ENCODE assay signal across 18 cellular contexts in the genomic region with DNA sequence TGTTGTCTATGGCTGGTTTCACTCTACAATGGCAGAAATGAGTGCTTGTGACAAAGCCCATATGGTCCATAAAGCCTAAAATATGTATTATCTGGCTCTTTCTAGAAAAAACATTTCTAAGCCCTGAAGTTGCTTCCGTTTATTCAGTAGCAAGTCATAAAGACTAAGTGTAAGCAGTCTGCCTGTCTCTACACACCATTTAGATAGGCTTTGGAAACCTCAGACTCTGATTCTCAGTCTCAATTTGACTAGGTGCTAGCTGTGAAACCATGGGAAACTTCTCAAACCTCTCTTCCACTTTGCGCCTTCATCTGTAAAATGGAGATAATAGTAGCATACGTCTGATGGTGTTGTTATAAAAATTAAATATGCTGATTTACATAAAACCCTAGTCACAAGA.
DNase-seq lines count a peak whose midpoint lies in the region; ATAC-seq and TF ChIP-seq lines count a peak whose summit lies in the region.
"Had no signal": no experiment of that assay in that cellular context is flagged by ENCODE, and none has a peak within 500 bp of the region (broad histone marks: within the 10 kb centered on the region; RNA-seq: fewer than 3 reads in every experiment).

No MANE protein-coding gene starts in this region.

- no peak for TF ChIP-seq EP300 in gastroesophageal sphincter (IDR thresholded peaks at IDR 0.05)

- in situ Hi-C loops in GM13977 (cut with MboI; ENCODE audit: low pct_unique_long_range_greater_than_20kb, low sequenced_read_pairs, unreplicated experiment): no loop called here

- H3K27me3 ChIP-seq in effector memory CD4-positive, alpha-beta T cell (replicated peaks; ENCODE audit: control insufficient read depth, insufficient read depth, low read length, poor library complexity, severe bottlenecking): no peaks in the 10 kb centered on the region
- H3K27me3 ChIP-seq in gastroesophageal sphincter: no peaks in the 10 kb centered on the region
- H3K27me3 ChIP-seq: BLaER1 treated with 17β-estradiol and CSF1 and Interleukin-3, amounts not matched to agents 10 nM and 100 nM had no signal

- H3K36me3 ChIP-seq in effector memory CD4-positive, alpha-beta T cell (ENCODE audit: control insufficient read depth, insufficient read depth, low read length): no peaks in the 10 kb centered on the region
- no peaks in the 10 kb centered on the region for H3K36me3 ChIP-seq in gastroesophageal sphincter
- H3K36me3 ChIP-seq: BLaER1 treated with 17β-estradiol and CSF1 and Interleukin-3, amounts not matched to agents 10 nM and 100 nM had no signal

- DNase-seq in GM13977 (ENCODE audit: low spot score) (peak; percentile 1), left kidney (ENCODE audit: low read depth, low spot score) (peak; percentile 7), NAMALWA (ENCODE audit: low spot score) (no peak)
- DNase-seq in effector memory CD4-positive, alpha-beta T cell: no peak
- DNase-seq: 8988T; AML-193; Caco-2; Calu3; CD4-positive, alpha-beta T cell; CD8-positive, alpha-beta T cell; DMS79 treated with DMSO at 0.1 percent for 48 hours; GF-D8 had no signal

- no peaks in the 10 kb centered on the region for H3K9me3 ChIP-seq in effector memory CD4-positive, alpha-beta T cell (ENCODE audit: control insufficient read depth, low read length)
- H3K9me3 ChIP-seq in gastroesophageal sphincter: no peaks in the 10 kb centered on the region
- H3K9me3 ChIP-seq: BLaER1 treated with 17β-estradiol and CSF1 and Interleukin-3, amounts not matched to agents 10 nM and 100 nM; Caco-2 had no signal

- TF ChIP-seq CTCF in GM13977 (IDR thresholded peaks at IDR 0.05; ENCODE audit: extremely low read depth, insufficient read depth, missing control alignments) (no peak), gastroesophageal sphincter (IDR thresholded peaks at IDR 0.05) (no peak)

- no peak overlapping the region for H3K27ac ChIP-seq in effector memory CD4-positive, alpha-beta T cell (ENCODE audit: insufficient read depth, low read length, poor library complexity, severe bottlenecking)
- no peak overlapping the region for H3K27ac ChIP-seq in gastroesophageal sphincter
- H3K27ac ChIP-seq: BLaER1 treated with 17β-estradiol and CSF1 and Interleukin-3, amounts not matched to agents 10 nM and 100 nM; C4-2B had no signal

- no peaks in the 10 kb centered on the region for H3K4me1 ChIP-seq in effector memory CD4-positive, alpha-beta T cell (ENCODE audit: control insufficient read depth, insufficient read depth, low read length, poor library complexity, severe bottlenecking)
- no peaks in the 10 kb centered on the region for H3K4me1 ChIP-seq in gastroesophageal sphincter
- H3K4me1 ChIP-seq: BLaER1 treated with 17β-estradiol and CSF1 and Interleukin-3, amounts not matched to agents 10 nM and 100 nM; Caco-2 had no signal

- TF ChIP-seq POLR2A in gastroesophageal sphincter (IDR thresholded peaks at IDR 0.05): no peak

- H3K4me3 ChIP-seq in effector memory CD4-positive, alpha-beta T cell (ENCODE audit: insufficient read depth, low read depth, low read length, poor library complexity, severe bottlenecking): no peak overlapping the region
- H3K4me3 ChIP-seq in gastroesophageal sphincter: no peak overlapping the region
- H3K4me3 ChIP-seq: BLaER1 treated with 17β-estradiol and CSF1 and Interleukin-3, amounts not matched to agents 10 nM and 100 nM had no signal

- WGBS in gastroesophageal sphincter (ENCODE audit: low coverage in 1 of 2), 2 donors: 66 to 76% methylated on average over 3 of the region's 3 CpGs

- ATAC-seq in GM21717 (IDR thresholded peaks at IDR 0.05; ENCODE audit: unreplicated experiment) (peak; percentile 47), HG02610 (IDR thresholded peaks at IDR 0.05; ENCODE audit: unreplicated experiment) (peak; percentile 79), esophagus mucosa (no peak), gastroesophageal sphincter (no peak)
- ATAC-seq: CD8-positive, alpha-beta T cell had no signal

Comparison
In these comparisons a context has a peak if more than half of its experiments do, and no peak if none do; other contexts are left out.
1. DNase-seq: peak in GM13977 (single experiment) and left kidney (single experiment); none in effector memory CD4-positive, alpha-beta T cell (0 of 3) and NAMALWA (single experiment).
2. ATAC-seq: peak in GM21717 (single experiment) and HG02610 (single experiment); none in esophagus mucosa (single experiment) and gastroesophageal sphincter (single experiment).